8 cellular contexts compared by ENCODE assay signal in genomic region chr2:64036343-64036742, GRCh38. TPM values are rescaled to one million over a fixed set of nuclear protein-coding genes. Genes with fewer than 3 reads are reported as not detected.
DNase-seq lines count a peak whose midpoint lies in the region; ATAC-seq and TF ChIP-seq lines count a peak whose summit lies in the region.

No MANE protein-coding gene starts in this region.

- H3K36me3 Mint-ChIP-seq in activated naive CD8-positive, alpha-beta T cell treated with anti-CD3 and anti-CD28 coated beads for 36 hours, result peaks cover 15% of the 10 kb centered on the region
- H3K36me3 Mint-ChIP-seq in stimulated activated naive B cell treated with anti-CD40 and anti-IgM and Interleukin-4, amounts not matched to agents 10 μg/mL and 1 μg/mL and 100 μg/mL, for 72 hours, result no peaks in the 10 kb centered on the region

- no peaks in the 10 kb centered on the region for H3K27me3 Mint-ChIP-seq in activated naive CD8-positive, alpha-beta T cell treated with anti-CD3 and anti-CD28 coated beads for 36 hours
- H3K27me3 Mint-ChIP-seq in stimulated activated naive B cell treated with anti-CD40 and anti-IgM and Interleukin-4, amounts not matched to agents 10 μg/mL and 1 μg/mL and 100 μg/mL, for 72 hours, result no peaks in the 10 kb centered on the region

- no peak overlapping the region for H3K27ac ChIP-seq in coronary artery

- no peak for TF ChIP-seq CTCF in coronary artery (IDR thresholded peaks at IDR 0.05)

- peak overlapping the region; percentile 77 for H3K27ac Mint-ChIP-seq in activated naive CD8-positive, alpha-beta T cell treated with anti-CD3 and anti-CD28 coated beads for 36 hours
- no peak overlapping the region for H3K27ac Mint-ChIP-seq in stimulated activated naive B cell treated with anti-CD40 and anti-IgM and Interleukin-4, amounts not matched to agents 10 μg/mL and 1 μg/mL and 100 μg/mL, for 72 hours

- DNase-seq in Kasumi-1 (lab: John Stamatoyannopoulos, UW) (peak; percentile 69 to 72), coronary artery (ENCODE audit: low spot score) (no peak), NCI-H2171 treated with DMSO at 0.1 percent for 48 hours (lab: John Stamatoyannopoulos, UW) (no peak), ecto neural progenitor cell (ENCODE audit: low spot score) (no peak)
- peak; percentile 20 for DNase-seq in activated naive CD8-positive, alpha-beta T cell treated with anti-CD3 and anti-CD28 coated beads for 36 hours
- no peak for DNase-seq in stimulated activated naive B cell treated with anti-CD40 and anti-IgM and Interleukin-4, amounts not matched to agents 10 μg/mL and 1 μg/mL and 100 μg/mL, for 72 hours

- H3K4me1 Mint-ChIP-seq in activated naive CD8-positive, alpha-beta T cell treated with anti-CD3 and anti-CD28 coated beads for 36 hours, result peaks cover 41% of the 10 kb centered on the region
- H3K4me1 Mint-ChIP-seq in stimulated activated naive B cell treated with anti-CD40 and anti-IgM and Interleukin-4, amounts not matched to agents 10 μg/mL and 1 μg/mL and 100 μg/mL, for 72 hours, result peaks cover 7 to 16% of the 10 kb centered on the region in 2 donors

- peak overlapping the region; percentile 9 for H3K4me3 Mint-ChIP-seq in activated naive CD8-positive, alpha-beta T cell treated with anti-CD3 and anti-CD28 coated beads for 36 hours
- peak overlapping the region in 1 of 2 donors; percentile 6 for H3K4me3 Mint-ChIP-seq in stimulated activated naive B cell treated with anti-CD40 and anti-IgM and Interleukin-4, amounts not matched to agents 10 μg/mL and 1 μg/mL and 100 μg/mL, for 72 hours

- no peak overlapping the region for H3K4me3 ChIP-seq in coronary artery

- peaks cover 14% of the 10 kb centered on the region for H3K9me3 Mint-ChIP-seq in activated naive CD8-positive, alpha-beta T cell treated with anti-CD3 and anti-CD28 coated beads for 36 hours
- H3K9me3 Mint-ChIP-seq in stimulated activated naive B cell treated with anti-CD40 and anti-IgM and Interleukin-4, amounts not matched to agents 10 μg/mL and 1 μg/mL and 100 μg/mL, for 72 hours, result peaks cover 3 to 8% of the 10 kb centered on the region in 2 donors

- ATAC-seq in GM18517 (IDR thresholded peaks at IDR 0.05; ENCODE audit: unreplicated experiment), result peak; percentile 97
- ATAC-seq in GM21825 (IDR thresholded peaks at IDR 0.05; ENCODE audit: unreplicated experiment), result peak; percentile 90
- ATAC-seq in stimulated activated naive B cell treated with anti-CD40 and anti-IgM and Interleukin-4, amounts not matched to agents 10 μg/mL and 1 μg/mL and 100 μg/mL, for 72 hours (replicated peaks), result peak; percentile 96 to 99

RNA-seq across cellular contexts. Expression of gene VPS54, which starts 17.1 kb away (rescaled TPM):
- total RNA-seq in activated naive CD8-positive, alpha-beta T cell treated with anti-CD3 and anti-CD28 coated beads for 36 hours, result 10 to 100 TPM in 1 of 2 experiments, 1 to 10 TPM in 1; 9.2 to 10.1 TPM

Comparison
In these comparisons a context has a peak if more than half of its experiments do, and no peak if none do; other contexts are left out.
1. DNase-seq: peak in Kasumi-1 (2 of 2) and activated naive CD8-positive, alpha-beta T cell treated with anti-CD3 and anti-CD28 coated beads for 36 hours (single experiment); none in stimulated activated naive B cell treated with anti-CD40 and anti-IgM and Interleukin-4, amounts not matched to agents 10 μg/mL and 1 μg/mL and 100 μg/mL, for 72 hours (single experiment), coronary artery (single experiment), NCI-H2171 treated with DMSO at 0.1 percent for 48 hours (single experiment) and ecto neural progenitor cell (single experiment).
2. Peak in every context shown above with its lines, with median percentiles within 50 percentile points of each other: ATAC-seq.